17 cellular contexts compared by ENCODE assay signal in genomic region chr7:156768698-156769472, GRCh38.
DNase-seq lines count a peak whose midpoint lies in the region; ATAC-seq, FAIRE-seq and TF ChIP-seq lines count a peak whose summit lies in the region.
"Had no signal": no experiment of that assay in that cellular context is flagged by ENCODE, and none has a peak within 500 bp of the region (broad histone marks: within the 10 kb centered on the region; RNA-seq: fewer than 3 reads in every experiment).

No MANE protein-coding gene starts in this region.

- no peak overlapping the region for H2BK15ac ChIP-seq in H1 (ENCODE audit: low read length)

- FAIRE-seq in H1 (lab: Jason Lieb, UNC): no peak

- no peak overlapping the region for H4K91ac ChIP-seq in H1 (replicated peaks; ENCODE audit: insufficient read length, low read length)

- CTCF ChIA-PET in H1 (lab: Charles Lee; ENCODE audit: partially characterized antibody): interaction anchor here (0.6 to 3.2 kb wide), 16 partner anchors 10 to 459 kb away, joined by 3 to 20 read pairs (median 4); no protein-coding TSS in a partner anchor

- H3K9me3 Mint-ChIP-seq in activated naive CD4-positive, alpha-beta T cell treated with anti-CD3 and anti-CD28 coated beads, Interleukin-2, amount 50 U/mL, for 72 hours: no peaks in the 10 kb centered on the region
- H3K9me3 Mint-ChIP-seq in stimulated activated effector memory CD8-positive, alpha-beta T cell treated with anti-CD3 and anti-CD28 coated beads, Interleukin-12 subunit alpha, Interleukin-12 subunit beta, amount 100 ng/mL, for 72 hours: no peaks in the 10 kb centered on the region

- no peak overlapping the region for H3K4me3 Mint-ChIP-seq in stimulated activated effector memory CD8-positive, alpha-beta T cell treated with anti-CD3 and anti-CD28 coated beads, Interleukin-12 subunit alpha, Interleukin-12 subunit beta, amount 100 ng/mL, for 72 hours
- H3K4me3 Mint-ChIP-seq: naive B cell, T-helper 17 cell had no signal

- H4K5ac ChIP-seq in H1 (ENCODE audit: insufficient read length, low read depth, low read length): no peak overlapping the region

- no peaks in the 10 kb centered on the region for H3K23me2 ChIP-seq in H1 (ENCODE audit: low read depth, low read length)

- peaks cover 40% of the 10 kb centered on the region for H3K4me1 Mint-ChIP-seq in stimulated activated effector memory CD8-positive, alpha-beta T cell treated with anti-CD3 and anti-CD28 coated beads, Interleukin-12 subunit alpha, Interleukin-12 subunit beta, amount 100 ng/mL, for 72 hours

- peak; percentile 36 to 47 for TF ChIP-seq RAD21 in H1 (IDR thresholded peaks at IDR 0.05 in 1 of 2, conservative IDR thresholded peaks at IDR 0.05 in 1 of 2; ENCODE audit: low read depth in 2 of 2, low read length in 2 of 2)

- peak in 1 of 2 donors; percentile 21 for DNase-seq in activated naive CD4-positive, alpha-beta T cell treated with anti-CD3 and anti-CD28 coated beads, Interleukin-2, amount 50 U/mL, for 72 hours (ENCODE audit: low spot score in 2 of 2)
- DNase-seq in activated naive CD4-positive, alpha-beta T cell treated with Interleukin-2 at 50 U/mL for 16 hours: no peak
- DNase-seq in H1 (ENCODE audit: low read depth in 1 of 2, low spot score in 2 of 2) (no peak), hepatic stellate cell (ENCODE audit: low spot score) (no peak), D341Med (ENCODE audit: low spot score) (no peak)
- no peak for DNase-seq in stimulated activated effector memory CD8-positive, alpha-beta T cell treated with anti-CD3 and anti-CD28 coated beads, Interleukin-12 subunit alpha, Interleukin-12 subunit beta, amount 100 ng/mL, for 72 hours (ENCODE audit: low spot score in 2 of 2)
- DNase-seq: cortex of kidney, GDM1, naive B cell, substantia nigra, T-helper 17 cell had no signal

- H3K27me3 ChIP-seq in H1 (replicated peaks in 1 of 4; ENCODE audit: control insufficient read depth in 3 of 4, extremely low read depth in 1 of 4, insufficient read depth in 3 of 4, low read length in 3 of 4): no peaks in the 10 kb centered on the region
- H3K27me3 ChIP-seq: adrenal gland, BLaER1, right atrium auricular region had no signal

- 86% methylated on average over 6 of the region's 6 CpGs; no CpG with 5 or more reads in 1 of the 2 experiments for WGBS in H1 (ENCODE audit: extremely low coverage in 1 of 2, insufficient coverage in 1 of 2, insufficient read length in 1 of 2, insufficient replicate concordance in 2 of 2, low coverage in 1 of 2, low lambda C conversion rate in 2 of 2, missing lambda C conversion rate in 1 of 2), 2 experiments

- H3K4me3 ChIP-seq in H1 (ENCODE audit: extremely low read depth in 1 of 4, insufficient read depth in 2 of 4, low read depth in 3 of 4, low read length in 4 of 4): no peak overlapping the region
- H3K4me3 ChIP-seq: adrenal gland, BLaER1, right atrium auricular region had no signal

- H3K4me2 ChIP-seq in H1 (ENCODE audit: insufficient read depth in 1 of 2, low read depth in 2 of 2, low read length in 2 of 2): no peak overlapping the region
- H3K4me2 ChIP-seq: BLaER1, KMS-11 had no signal

- no peak overlapping the region for H2BK20ac ChIP-seq in H1 (ENCODE audit: low read length)

- H3K4ac ChIP-seq in H1 (replicated peaks; ENCODE audit: insufficient read length, low read depth, low read length): no peak overlapping the region

- no peaks in the 10 kb centered on the region for H3K9me3 ChIP-seq in H1 (ENCODE audit: insufficient read depth in 2 of 2, low read depth in 1 of 2, low read length in 1 of 2)
- H3K9me3 ChIP-seq: adrenal gland, right atrium auricular region had no signal

- H3K9ac ChIP-seq in H1 (replicated peaks in 1 of 4; ENCODE audit: extremely low read depth in 1 of 4, low read depth in 3 of 4, low read length in 3 of 4): no peak overlapping the region
- H3K9ac ChIP-seq: BLaER1, KMS-11 had no signal

- no peak overlapping the region for H3K56ac ChIP-seq in H1 (replicated peaks; ENCODE audit: insufficient read length, low read depth, low read length)

- H2BK5ac ChIP-seq in H1 (ENCODE audit: low read depth, low read length): no peak overlapping the region

- POLR2A ChIA-PET in H1 (lab: Charles Lee; ENCODE audit: partially characterized antibody): interaction anchor here (0.9 to 1.1 kb wide), 2 partner anchors 9 to 12 kb away, joined by 3 read pairs; no protein-coding TSS in a partner anchor

- H3K14ac ChIP-seq in H1 (ENCODE audit: insufficient read length): no peak overlapping the region

- no peak overlapping the region for H2AK5ac ChIP-seq in H1 (ENCODE audit: low read depth, low read length)

- no peaks in the 10 kb centered on the region for H3K79me1 ChIP-seq in H1 (ENCODE audit: low read depth, low read length)

- no peak overlapping the region for H3K18ac ChIP-seq in H1 (ENCODE audit: extremely low read depth, low read length)

- no peaks in the 10 kb centered on the region for H3K79me2 ChIP-seq in H1 (ENCODE audit: control insufficient read depth in 1 of 2, insufficient read depth in 2 of 2, low read length in 2 of 2)

- H3K4me1 ChIP-seq in H1 (replicated peaks in 1 of 4; ENCODE audit: control insufficient read depth in 3 of 4, insufficient read depth in 4 of 4, low read length in 3 of 4): peaks cover 0 to 4% (median 2%) of the 10 kb centered on the region in 4 experiments; a peak in 3 of 7 replicates
- H3K4me1 ChIP-seq: BLaER1, right atrium auricular region had no signal

- TF ChIP-seq POLR2A in H1 (IDR thresholded peaks at IDR 0.05; ENCODE audit: control extremely low read depth in 1 of 2, low read depth in 2 of 2, low read length in 2 of 2): no peak

- H3K23ac ChIP-seq in H1 (ENCODE audit: insufficient read length): no peak overlapping the region

- H2AFZ ChIP-seq in H1 (ENCODE audit: low read length): no peak overlapping the region

- no peak for TF ChIP-seq EP300 in H1 (IDR thresholded peaks at IDR 0.05; ENCODE audit: borderline replicate concordance in 1 of 2, low read depth in 2 of 2, low read length in 2 of 2)

- TF ChIP-seq CTCF in H1 (IDR thresholded peaks at IDR 0.05; ENCODE audit: control extremely low read depth in 1 of 3, insufficient read depth in 1 of 3, low read depth in 1 of 3, low read length in 3 of 3): peak; percentile 21 to 43 (median 30)

- peak; percentile 91 to 97 for ATAC-seq in activated naive CD4-positive, alpha-beta T cell treated with anti-CD3 and anti-CD28 coated beads, Interleukin-2, amount 50 U/mL, for 72 hours
- ATAC-seq in HG03442 (IDR thresholded peaks at IDR 0.05; ENCODE audit: unreplicated experiment) (peak; percentile 50), GM19455 (IDR thresholded peaks at IDR 0.05; ENCODE audit: unreplicated experiment) (no peak)
- ATAC-seq in stimulated activated effector memory CD8-positive, alpha-beta T cell treated with anti-CD3 and anti-CD28 coated beads, Interleukin-12 subunit alpha, Interleukin-12 subunit beta, amount 100 ng/mL, for 72 hours: peak; percentile 90
- ATAC-seq: T-helper 17 cell had no signal

- peaks cover 0 to 12% of the 10 kb centered on the region in 2 donors for H3K36me3 Mint-ChIP-seq in activated naive CD4-positive, alpha-beta T cell treated with anti-CD3 and anti-CD28 coated beads, Interleukin-2, amount 50 U/mL, for 72 hours
- no peaks in the 10 kb centered on the region for H3K36me3 Mint-ChIP-seq in stimulated activated effector memory CD8-positive, alpha-beta T cell treated with anti-CD3 and anti-CD28 coated beads, Interleukin-12 subunit alpha, Interleukin-12 subunit beta, amount 100 ng/mL, for 72 hours

- no peak overlapping the region for H2BK120ac ChIP-seq in H1 (replicated peaks; ENCODE audit: low read depth, low read length)

- peaks cover 3% of the 10 kb centered on the region in 2 experiments for H4K20me1 ChIP-seq in H1 (replicated peaks in 1 of 2; ENCODE audit: control insufficient read depth in 1 of 2, insufficient read depth in 2 of 2, low read length in 2 of 2)

- no peak overlapping the region for H2BK12ac ChIP-seq in H1 (ENCODE audit: low read depth, low read length)

- H4K8ac ChIP-seq in H1 (ENCODE audit: extremely low read depth, insufficient read depth, low read length): no peak overlapping the region

- H3K27ac ChIP-seq in H1 (ENCODE audit: low read depth, low read length): no peak overlapping the region
- H3K27ac ChIP-seq: adrenal gland, BLaER1, KMS-11, right atrium auricular region had no signal

- no peaks in the 10 kb centered on the region for H3K36me3 ChIP-seq in H1 (ENCODE audit: control insufficient read depth in 2 of 4, insufficient read depth in 4 of 4, low read length in 3 of 4)
- H3K36me3 ChIP-seq: adrenal gland, right atrium auricular region had no signal

- no peak overlapping the region for H3K27ac Mint-ChIP-seq in activated naive CD4-positive, alpha-beta T cell treated with anti-CD3 and anti-CD28 coated beads, Interleukin-2, amount 50 U/mL, for 72 hours
- H3K27ac Mint-ChIP-seq in stimulated activated effector memory CD8-positive, alpha-beta T cell treated with anti-CD3 and anti-CD28 coated beads, Interleukin-12 subunit alpha, Interleukin-12 subunit beta, amount 100 ng/mL, for 72 hours: no peak overlapping the region
- H3K27ac Mint-ChIP-seq: T-helper 17 cell had no signal

TF ChIP-seq in H1, 55 proteins besides CTCF, POLR2A, EP300 and RAD21:
- no peak for TF ChIP-seq HDAC6 (IDR thresholded peaks at IDR 0.05; ENCODE audit: low read depth, low read length)
- TF ChIP-seq USF2 (IDR thresholded peaks at IDR 0.05; ENCODE audit: low read length): 0 out of 2 replicates have a peak, but pooled peaks have one; percentile 26
TF ChIP-seq in H1: peak in this region for 1.
